ENCODE assay signal across 23 cellular contexts in genomic region chr13:29940715-29941114, GRCh38.
DNase-seq lines count a peak whose midpoint lies in the region; ATAC-seq, FAIRE-seq and TF ChIP-seq lines count a peak whose summit lies in the region.
"Had no signal": no experiment of that assay in that cellular context is flagged by ENCODE, and none has a peak within 500 bp of the region (broad histone marks: within the 10 kb centered on the region; RNA-seq: fewer than 3 reads in every experiment).

No MANE protein-coding gene starts in this region.

- TF ChIP-seq EP300 in HepG2 (IDR thresholded peaks at IDR 0.05; ENCODE audit: low read depth in 2 of 2, low read length in 2 of 2) = no peak
- TF ChIP-seq EP300 in HepG2 (CRISPR knock-in tag; IDR thresholded peaks at IDR 0.05; ENCODE audit: borderline replicate concordance) = no peak

- intact Hi-C loops in HepG2 (cut with micrococcal nuclease; ENCODE audit: unreplicated experiment) = no loop called here
- intact Hi-C loops in right lobe of liver (cut with DNase I) = no loop called here
- intact Hi-C loops in colonic mucosa (cut with DNase I) = no loop called here

- no peaks in the 10 kb centered on the region for H3K9me3 Mint-ChIP-seq in T-cell
- H3K9me3 Mint-ChIP-seq: CD14-positive monocyte; CD8-positive, alpha-beta memory T cell; HFFc6 had no signal

- no peak for FAIRE-seq in HepG2 (lab: Jason Lieb, UNC)
- FAIRE-seq: A549, D721Med, G401.6, GM12892, H54 had no signal

- DNase-seq in HepG2 (ENCODE audit: low spot score) (no peak), T-cell (no peak), right lobe of liver (no peak), colonic mucosa (no peak), G401 (ENCODE audit: low spot score) (no peak)
- DNase-seq: 8988T; ACHN; AML-193; BE2C; CD8-positive, alpha-beta memory T cell; DMS53; DMS79 treated with DMSO at 0.1 percent for 48 hours; GOT3; HFFc6 had no signal

- POLR2A ChIA-PET in HepG2 (lab: Yijun Ruan, JAX) = no interaction called here
- POLR2A ChIA-PET in T-cell (lab: Charles Lee) = interaction anchor here in 1 of 2 donors (0.6 to 1.0 kb wide), 2 partner anchors 14 to 120 kb away, joined by 3 read pairs; no protein-coding TSS in a partner anchor

- TF ChIP-seq CTCF in liver (IDR thresholded peaks at IDR 0.05; ENCODE audit: low read depth, low read length, missing input control) (no peak), HepG2 (CRISPR knock-in tag; IDR thresholded peaks at IDR 0.05) (no peak), right lobe of liver (IDR thresholded peaks at IDR 0.05) (no peak), colonic mucosa (IDR thresholded peaks at IDR 0.05) (no peak)

- H3K9ac ChIP-seq in liver (ENCODE audit: low read depth in 1 of 2, low read length in 2 of 2) (no peak overlapping the region), HepG2 (ENCODE audit: insufficient read depth, low read depth, low read length) (no peak overlapping the region), colonic mucosa (ENCODE audit: low read depth in 2 of 2, low read length in 2 of 2) (no peak overlapping the region)
- H3K9ac ChIP-seq: BLaER1 treated with 17β-estradiol and CSF1 and Interleukin-3, amounts not matched to agents 10 nM and 100 nM had no signal

- no TSS peak for BruUV-seq in HepG2 (replicated peaks; lab: Mats Ljungman, UMichigan)

- H3K4me3 ChIP-seq in liver (ENCODE audit: low read depth in 1 of 3, low read length in 3 of 3) (no peak overlapping the region), HepG2 (replicated peaks in 1 of 3; ENCODE audit: insufficient read depth in 1 of 3, low read depth in 2 of 3, low read length in 3 of 3) (no peak overlapping the region), right lobe of liver (no peak overlapping the region), colonic mucosa (no peak overlapping the region)
- H3K4me3 ChIP-seq: A549; BLaER1 treated with 17β-estradiol and CSF1 and Interleukin-3, amounts not matched to agents 10 nM and 100 nM; HAP-1 had no signal

- H3K79me2 ChIP-seq in HepG2 (ENCODE audit: insufficient read depth, low read length) = no peaks in the 10 kb centered on the region

- H3K27ac ChIP-seq in liver (ENCODE audit: low read depth in 1 of 2, low read length in 2 of 2) = no peak overlapping the region
- H3K27ac ChIP-seq in HepG2 (ENCODE audit: extremely low read length, insufficient read depth, low read length) = no peak overlapping the region
- H3K27ac ChIP-seq in right lobe of liver = no peak overlapping the region
- H3K27ac ChIP-seq in colonic mucosa = no peak overlapping the region
- H3K27ac ChIP-seq: A549; BLaER1 treated with 17β-estradiol and CSF1 and Interleukin-3, amounts not matched to agents 10 nM and 100 nM had no signal

- no peak overlapping the region for H2AFZ ChIP-seq in HepG2 (ENCODE audit: low read length)

- WGBS in liver = 77% methylated on average over 1 of the region's 1 CpG
- WGBS in HepG2 (ENCODE audit: low lambda C conversion rate) = 86% methylated on average over 1 of the region's 1 CpG
- 56% methylated on average over 1 of the region's 1 CpG for WGBS in right lobe of liver (ENCODE audit: insufficient coverage, low coverage, low lambda C conversion rate, missing lambda C conversion rate)

- H3K36me3 ChIP-seq in liver (ENCODE audit: control insufficient read depth in 4 of 4, insufficient read depth in 3 of 4, low read depth in 1 of 4, low read length in 3 of 4) (no peaks in the 10 kb centered on the region), HepG2 (replicated peaks in 1 of 2; ENCODE audit: control insufficient read depth in 1 of 2, insufficient read depth in 2 of 2, low read length in 2 of 2) (no peaks in the 10 kb centered on the region), right lobe of liver (no peaks in the 10 kb centered on the region), colonic mucosa (no peaks in the 10 kb centered on the region)
- H3K36me3 ChIP-seq: BE2C; BLaER1 treated with 17β-estradiol and CSF1 and Interleukin-3, amounts not matched to agents 10 nM and 100 nM; HAP-1 had no signal

- no peak overlapping the region for H3K4me3 Mint-ChIP-seq in T-cell
- H3K4me3 Mint-ChIP-seq: CD14-positive monocyte; CD8-positive, alpha-beta memory T cell; HFFc6 had no signal

- TF ChIP-seq RAD21 in liver (IDR thresholded peaks at IDR 0.05) = no peak
- no peak for TF ChIP-seq RAD21 in HepG2 (CRISPR knock-in tag; IDR thresholded peaks at IDR 0.05)

- H3K27ac Mint-ChIP-seq in T-cell = peak overlapping the region; percentile 7 to 80
- H3K27ac Mint-ChIP-seq: CD14-positive monocyte, HFFc6 had no signal

- CTCF ChIA-PET in HepG2 (lab: Yijun Ruan, JAX; ENCODE audit: low intra/inter-chr PET ratio, low total read pairs) (no interaction called here), T-cell (lab: Charles Lee) (interaction anchor here in 1 of 2 donors (0.9 kb wide), 1 partner anchor 14 kb away, joined by 3 read pairs; no protein-coding TSS in a partner anchor)

- no peaks in the 10 kb centered on the region for H3K27me3 Mint-ChIP-seq in T-cell
- H3K27me3 Mint-ChIP-seq: CD8-positive, alpha-beta memory T cell had no signal

- peaks cover 22% of the 10 kb centered on the region for H3K36me3 Mint-ChIP-seq in T-cell
- H3K36me3 Mint-ChIP-seq: CD14-positive monocyte had no signal

- H4K20me1 ChIP-seq in HepG2 (ENCODE audit: insufficient read depth, low read length) = no peaks in the 10 kb centered on the region
- H4K20me1 ChIP-seq: BLaER1 treated with 17β-estradiol and CSF1 and Interleukin-3, amounts not matched to agents 10 nM and 100 nM had no signal

- H3K27me3 ChIP-seq in liver (ENCODE audit: control insufficient read depth in 4 of 4, insufficient read depth in 4 of 4, low read length in 3 of 4) (no peaks in the 10 kb centered on the region), HepG2 (ENCODE audit: control insufficient read depth in 1 of 2, insufficient read depth in 2 of 2, low read length in 2 of 2) (peaks cover 2 to 15% of the 10 kb centered on the region in 2 experiments; a peak in 2 of 5 replicates), right lobe of liver (no peaks in the 10 kb centered on the region), colonic mucosa (no peaks in the 10 kb centered on the region)
- H3K27me3 ChIP-seq: BE2C; BLaER1 treated with 17β-estradiol and CSF1 and Interleukin-3, amounts not matched to agents 10 nM and 100 nM had no signal

- ATAC-seq in HepG2 (no peak), T-cell (replicated peaks in 1 of 4) (no peak), right lobe of liver (peak in 3 of 4 donors; percentile 24 to 68 (median 51))
- ATAC-seq: A549 had no signal

- in situ Hi-C loops in HepG2 (cut with HindIII; ENCODE audit: extremely low pct_ligation_motif_present, low pct_unique_long_range_greater_than_20kb) (no loop called here), G401 (cut with HindIII; ENCODE audit: low sequenced_read_pairs) (no loop called here)

- no peak overlapping the region for H3K4me2 ChIP-seq in HepG2 (ENCODE audit: low read depth, low read length)
- H3K4me2 ChIP-seq: A549; BLaER1 treated with 17β-estradiol and CSF1 and Interleukin-3, amounts not matched to agents 10 nM and 100 nM had no signal

- H3K4me1 ChIP-seq in liver (ENCODE audit: control insufficient read depth in 4 of 4, insufficient read depth in 4 of 4, low read length in 3 of 4) (peaks cover 0 to 9% (median 6%) of the 10 kb centered on the region in 4 donors), HepG2 (ENCODE audit: insufficient read depth, low read length) (no peaks in the 10 kb centered on the region), right lobe of liver (peaks cover 0 to 9% (median 0%) of the 10 kb centered on the region in 4 donors), colonic mucosa (no peaks in the 10 kb centered on the region)
- H3K4me1 ChIP-seq: A549, BE2C had no signal

- H3K9me3 ChIP-seq in liver (ENCODE audit: control insufficient read depth in 4 of 4, low read length in 3 of 4) (no peaks in the 10 kb centered on the region), HepG2 (ENCODE audit: low read length) (no peaks in the 10 kb centered on the region), right lobe of liver (no peaks in the 10 kb centered on the region), colonic mucosa (no peaks in the 10 kb centered on the region)
- H3K9me3 ChIP-seq: A549; BE2C; BLaER1 treated with 17β-estradiol and CSF1 and Interleukin-3, amounts not matched to agents 10 nM and 100 nM; HAP-1 had no signal

- no peak for TF ChIP-seq POLR2A in HepG2 (IDR thresholded peaks at IDR 0.05; ENCODE audit: insufficient read depth in 1 of 2, low read depth in 2 of 2, low read length in 2 of 2)
- TF ChIP-seq POLR2A in right lobe of liver (IDR thresholded peaks at IDR 0.05) = no peak

- peaks cover 36 to 69% (median 64%) of the 10 kb centered on the region in 3 donors for H3K4me1 Mint-ChIP-seq in T-cell

TF ChIP-seq in liver, 16 proteins besides CTCF, POLR2A, EP300 and RAD21 (continues in another document):
- TF ChIP-seq YY1 (IDR thresholded peaks at IDR 0.05) (peak; percentile 35), SP1 (IDR thresholded peaks at IDR 0.05) (peak; percentile 60), RXRA (IDR thresholded peaks at IDR 0.05) (peak; percentile 52 to 59)

TF ChIP-seq in HepG2, 621 proteins besides CTCF, POLR2A, EP300 and RAD21 (continues in another document):
- TF ChIP-seq POLR2AphosphoS2 (IDR thresholded peaks at IDR 0.05; ENCODE audit: low read depth, low read length) (no peak), TMF1 (CRISPR knock-in tag; IDR thresholded peaks at IDR 0.05; ENCODE audit: low read depth) (no peak), ZFP36 (IDR thresholded peaks at IDR 0.05; ENCODE audit: borderline replicate concordance, low read depth, low read length, partially characterized antibody) (no peak), E2F1 (CRISPR knock-in tag; IDR thresholded peaks at IDR 0.05) (no peak), ETV5 (CRISPR knock-in tag; IDR thresholded peaks at IDR 0.05; ENCODE audit: borderline replicate concordance) (no peak), ZC3H13 (CRISPR knock-in tag; IDR thresholded peaks at IDR 0.05) (no peak), ZNF136 (CRISPR knock-in tag; IDR thresholded peaks at IDR 0.05; ENCODE audit: low read depth) (no peak), ZNF510 (CRISPR knock-in tag; IDR thresholded peaks at IDR 0.05; ENCODE audit: low read depth) (no peak)

Comparison
In these comparisons a context has a peak if more than half of its experiments do, and no peak if none do; other contexts are left out.
1. ATAC-seq: peak in right lobe of liver (3 of 4); none in HepG2 (single experiment) and T-cell (0 of 4).